35 cellular contexts compared by ENCODE assay signal in genomic region chr9:97551308-97551707, GRCh38. TPM values are rescaled to one million over a fixed set of nuclear protein-coding genes. Genes with fewer than 3 reads are reported as not detected.
DNase-seq lines count a peak whose midpoint lies in the region; ATAC-seq, FAIRE-seq and TF ChIP-seq lines count a peak whose summit lies in the region.
"Had no signal": no experiment of that assay in that cellular context is flagged by ENCODE, and none has a peak within 500 bp of the region (broad histone marks: within the 10 kb centered on the region; RNA-seq: fewer than 3 reads in every experiment).

No MANE protein-coding gene starts in this region.

- H3K27ac ChIP-seq in liver (ENCODE audit: low read depth in 1 of 2, low read length in 2 of 2) (no peak overlapping the region), HepG2 (ENCODE audit: extremely low read length, insufficient read depth, low read length) (no peak overlapping the region), right lobe of liver (peak overlapping the region in 1 of 3 donors; percentile 1), PC-3 (ENCODE audit: low read length) (no peak overlapping the region)
- H3K27ac ChIP-seq: 22Rv1; A549; BLaER1; BLaER1 treated with 17β-estradiol and CSF1 and Interleukin-3, amounts not matched to agents 10 nM and 100 nM; C4-2B had no signal

- H3K4me3 Mint-ChIP-seq in effector memory CD8-positive, alpha-beta T cell = no peak overlapping the region
- H3K4me3 Mint-ChIP-seq: B cell; CD14-positive monocyte; CD4-positive, alpha-beta memory T cell; CD4-positive, alpha-beta T cell; CD4-positive, CD25-positive, alpha-beta regulatory T cell; CD8-positive, alpha-beta memory T cell; CD8-positive, alpha-beta T cell had no signal

- H3F3A ChIP-seq in PC-3 (ENCODE audit: low read length, unreplicated experiment) = no peaks in the 10 kb centered on the region

- no peaks in the 10 kb centered on the region for H3K9me2 ChIP-seq in PC-3 (replicated peaks; ENCODE audit: low read length)

- CTCF ChIA-PET in HepG2 (lab: Yijun Ruan, JAX; ENCODE audit: low intra/inter-chr PET ratio, low total read pairs) (no interaction called here), PC-3 (lab: Charles Lee) (no interaction called here)

- in situ Hi-C loops in HepG2 (cut with HindIII; ENCODE audit: extremely low pct_ligation_motif_present, low pct_unique_long_range_greater_than_20kb) = no loop called here

- no peak for DNase-seq in HepG2 (ENCODE audit: low spot score)
- no peak for DNase-seq in left lobe of liver (ENCODE audit: low spot score)
- DNase-seq in right lobe of liver = no peak
- DNase-seq in effector memory CD8-positive, alpha-beta T cell = no peak
- no peak for DNase-seq in PC-3
- DNase-seq: 8988T; ACHN; AML-193; BE2C; C1 segment of cervical spinal cord; Caco-2; Calu3; CD4-positive, alpha-beta memory T cell; CD4-positive, alpha-beta T cell; CD4-positive, CD25-positive, alpha-beta regulatory T cell; CD8-positive, alpha-beta memory T cell; CD8-positive, alpha-beta T cell; COR-L47; DMS 273 treated with DMSO at 0.1 percent for 48 hours; DMS153; DMS53; DMS79; DMS79 treated with DMSO at 0.1 percent for 48 hours; DND-41; EL had no signal

- H2AFZ ChIP-seq in HepG2 (ENCODE audit: low read length) (no peak overlapping the region), PC-3 (ENCODE audit: low read length) (no peak overlapping the region)

- H3K4me3 ChIP-seq in liver (ENCODE audit: low read depth in 1 of 3, low read length in 3 of 3) = no peak overlapping the region
- no peak overlapping the region for H3K4me3 ChIP-seq in HepG2 (replicated peaks in 1 of 3; ENCODE audit: insufficient read depth in 1 of 3, low read depth in 2 of 3, low read length in 3 of 3)
- H3K4me3 ChIP-seq in right lobe of liver = no peak overlapping the region
- H3K4me3 ChIP-seq in PC-3 (ENCODE audit: low read length) = no peak overlapping the region
- H3K4me3 ChIP-seq: A549; BLaER1; BLaER1 treated with 17β-estradiol and CSF1 and Interleukin-3, amounts not matched to agents 10 nM and 100 nM had no signal

- ATAC-seq in HepG2 = no peak
- peak; percentile 43 for ATAC-seq in left lobe of liver
- peak in 3 of 4 donors; percentile 22 to 47 (median 35) for ATAC-seq in right lobe of liver
- ATAC-seq in effector memory CD8-positive, alpha-beta T cell (replicated peaks) = no peak
- ATAC-seq in PC-3 = no peak
- ATAC-seq: A549; CD8-positive, alpha-beta T cell had no signal

- H3K79me2 ChIP-seq in HepG2 (ENCODE audit: insufficient read depth, low read length) = no peaks in the 10 kb centered on the region
- no peaks in the 10 kb centered on the region for H3K79me2 ChIP-seq in PC-3 (ENCODE audit: low read length)

- H3K36me3 ChIP-seq in liver (ENCODE audit: control insufficient read depth in 4 of 4, insufficient read depth in 3 of 4, low read depth in 1 of 4, low read length in 3 of 4) (peaks cover 0 to 4% (median 1%) of the 10 kb centered on the region in 4 donors), HepG2 (replicated peaks in 1 of 2; ENCODE audit: control insufficient read depth in 1 of 2, insufficient read depth in 2 of 2, low read length in 2 of 2) (no peaks in the 10 kb centered on the region), right lobe of liver (no peaks in the 10 kb centered on the region), PC-3 (ENCODE audit: low read depth, low read length) (no peaks in the 10 kb centered on the region)
- H3K36me3 ChIP-seq: BLaER1; BLaER1 treated with 17β-estradiol and CSF1 and Interleukin-3, amounts not matched to agents 10 nM and 100 nM had no signal

- POLR2A ChIA-PET in HepG2 (lab: Yijun Ruan, JAX) = no interaction called here
- POLR2A ChIA-PET in PC-3 (lab: Charles Lee; ENCODE audit: unreplicated experiment) = no interaction called here

- H3K4me2 ChIP-seq in HepG2 (ENCODE audit: low read depth, low read length) = no peak overlapping the region
- no peak overlapping the region for H3K4me2 ChIP-seq in PC-3 (ENCODE audit: low read length)
- H3K4me2 ChIP-seq: A549; BLaER1; BLaER1 treated with 17β-estradiol and CSF1 and Interleukin-3, amounts not matched to agents 10 nM and 100 nM had no signal

- peaks cover 0 to 2% of the 10 kb centered on the region in 2 donors for H3K4me1 Mint-ChIP-seq in effector memory CD8-positive, alpha-beta T cell (ENCODE audit: low read depth in 2 of 2)
- H3K4me1 Mint-ChIP-seq: B cell; CD4-positive, alpha-beta memory T cell; CD8-positive, alpha-beta memory T cell had no signal

- TF ChIP-seq POLR2A in HepG2 (IDR thresholded peaks at IDR 0.05; ENCODE audit: insufficient read depth in 1 of 2, low read depth in 2 of 2, low read length in 2 of 2) = no peak
- no peak for TF ChIP-seq POLR2A in right lobe of liver (IDR thresholded peaks at IDR 0.05)

- H3K9ac ChIP-seq in liver (ENCODE audit: low read depth in 1 of 2, low read length in 2 of 2) = no peak overlapping the region
- H3K9ac ChIP-seq in HepG2 (ENCODE audit: insufficient read depth, low read depth, low read length) = no peak overlapping the region
- no peak overlapping the region for H3K9ac ChIP-seq in PC-3 (ENCODE audit: low read length)
- H3K9ac ChIP-seq: BLaER1; BLaER1 treated with 17β-estradiol and CSF1 and Interleukin-3, amounts not matched to agents 10 nM and 100 nM had no signal

- intact Hi-C loops in HepG2 (cut with micrococcal nuclease; ENCODE audit: unreplicated experiment) (no loop called here), right lobe of liver (cut with DNase I) (no loop called here), PC-3 (cut with micrococcal nuclease) (no loop called here)

- no peak for TF ChIP-seq CTCF in liver (IDR thresholded peaks at IDR 0.05; ENCODE audit: low read depth, low read length, missing input control)
- no peak for TF ChIP-seq CTCF in HepG2 (CRISPR knock-in tag; IDR thresholded peaks at IDR 0.05)
- TF ChIP-seq CTCF in right lobe of liver (IDR thresholded peaks at IDR 0.05) = no peak
- no peak for TF ChIP-seq CTCF in PC-3 (conservative IDR thresholded peaks at IDR 0.05; ENCODE audit: low read depth, low read length)

- H3K27ac Mint-ChIP-seq in effector memory CD8-positive, alpha-beta T cell = no peak overlapping the region
- H3K27ac Mint-ChIP-seq: B cell; CD14-positive monocyte; CD4-positive, alpha-beta memory T cell; CD4-positive, alpha-beta T cell; CD4-positive, CD25-positive, alpha-beta regulatory T cell; CD8-positive, alpha-beta memory T cell; CD8-positive, alpha-beta T cell had no signal

- FAIRE-seq in HepG2 (lab: Jason Lieb, UNC) = no peak
- FAIRE-seq: A204.1, A549, D721Med had no signal

- peaks cover 48 to 78% of the 10 kb centered on the region in 2 donors for H3K27me3 Mint-ChIP-seq in effector memory CD8-positive, alpha-beta T cell

- H3K9me3 Mint-ChIP-seq in effector memory CD8-positive, alpha-beta T cell = no peaks in the 10 kb centered on the region
- H3K9me3 Mint-ChIP-seq: CD14-positive monocyte; CD4-positive, alpha-beta memory T cell; CD4-positive, alpha-beta T cell; CD4-positive, CD25-positive, alpha-beta regulatory T cell; CD8-positive, alpha-beta memory T cell; CD8-positive, alpha-beta T cell had no signal

- H3K9me3 ChIP-seq in liver (ENCODE audit: control insufficient read depth in 4 of 4, low read length in 3 of 4) = peaks cover 0 to 2% (median 0%) of the 10 kb centered on the region in 4 donors
- H3K9me3 ChIP-seq in HepG2 (ENCODE audit: low read length) = no peaks in the 10 kb centered on the region
- H3K9me3 ChIP-seq in right lobe of liver = no peaks in the 10 kb centered on the region
- H3K9me3 ChIP-seq in PC-3 (ENCODE audit: low read length) = no peaks in the 10 kb centered on the region
- H3K9me3 ChIP-seq: A549; BE2C; BLaER1; BLaER1 treated with 17β-estradiol and CSF1 and Interleukin-3, amounts not matched to agents 10 nM and 100 nM; Caco-2 had no signal

- H3K36me3 Mint-ChIP-seq in effector memory CD8-positive, alpha-beta T cell (ENCODE audit: insufficient read depth) = no peaks in the 10 kb centered on the region
- H3K36me3 Mint-ChIP-seq: CD14-positive monocyte; CD4-positive, alpha-beta memory T cell; CD4-positive, CD25-positive, alpha-beta regulatory T cell; CD8-positive, alpha-beta memory T cell; CD8-positive, alpha-beta T cell had no signal

- H3K4me1 ChIP-seq in liver (ENCODE audit: control insufficient read depth in 4 of 4, insufficient read depth in 4 of 4, low read length in 3 of 4) (peaks cover 0 to 6% (median 4%) of the 10 kb centered on the region in 4 donors), HepG2 (ENCODE audit: insufficient read depth, low read length) (no peaks in the 10 kb centered on the region), right lobe of liver (peaks cover 0 to 9% (median 3%) of the 10 kb centered on the region in 4 donors), PC-3 (ENCODE audit: insufficient read depth, low read length) (no peaks in the 10 kb centered on the region)
- H3K4me1 ChIP-seq: A549; BLaER1; BLaER1 treated with 17β-estradiol and CSF1 and Interleukin-3, amounts not matched to agents 10 nM and 100 nM; Caco-2 had no signal

- TF ChIP-seq RAD21 in liver (IDR thresholded peaks at IDR 0.05) (peak in 1 of 2 donors; percentile 36), HepG2 (CRISPR knock-in tag; IDR thresholded peaks at IDR 0.05) (no peak)

- no peak for TF ChIP-seq EP300 in HepG2 (IDR thresholded peaks at IDR 0.05; ENCODE audit: low read depth in 2 of 2, low read length in 2 of 2)
- TF ChIP-seq EP300 in HepG2 (CRISPR knock-in tag; IDR thresholded peaks at IDR 0.05; ENCODE audit: borderline replicate concordance) = no peak

- H3K27me3 ChIP-seq in liver (ENCODE audit: control insufficient read depth in 4 of 4, insufficient read depth in 4 of 4, low read length in 3 of 4) = no peaks in the 10 kb centered on the region
- H3K27me3 ChIP-seq in HepG2 (ENCODE audit: control insufficient read depth in 1 of 2, insufficient read depth in 2 of 2, low read length in 2 of 2) = peaks cover 0 to 13% of the 10 kb centered on the region in 2 experiments; a peak in 2 of 5 replicates
- H3K27me3 ChIP-seq in right lobe of liver = no peaks in the 10 kb centered on the region
- no peaks in the 10 kb centered on the region for H3K27me3 ChIP-seq in PC-3 (ENCODE audit: low read length)
- H3K27me3 ChIP-seq: BE2C; BLaER1; BLaER1 treated with 17β-estradiol and CSF1 and Interleukin-3, amounts not matched to agents 10 nM and 100 nM had no signal

- BruUV-seq in HepG2 (replicated peaks; lab: Mats Ljungman, UMichigan) (no TSS peak), PC-3 (replicated peaks; lab: Mats Ljungman, UMichigan) (no TSS peak)

- no peaks in the 10 kb centered on the region for H4K20me1 ChIP-seq in HepG2 (ENCODE audit: insufficient read depth, low read length)
- H4K20me1 ChIP-seq in PC-3 (ENCODE audit: low read length) = no peaks in the 10 kb centered on the region
- H4K20me1 ChIP-seq: BLaER1; BLaER1 treated with 17β-estradiol and CSF1 and Interleukin-3, amounts not matched to agents 10 nM and 100 nM had no signal

- 72% methylated on average over 5 of the region's 5 CpGs for WGBS in liver
- WGBS in HepG2 (ENCODE audit: low lambda C conversion rate) = 46% methylated on average over 5 of the region's 5 CpGs
- WGBS in right lobe of liver (ENCODE audit: insufficient coverage, low coverage, low lambda C conversion rate, missing lambda C conversion rate) = 61% methylated on average over 5 of the region's 5 CpGs

RNA-seq across cellular contexts. Expression of gene TMOD1, which starts 49.8 kb away (rescaled TPM):
- total RNA-seq in liver = 10 to 100 TPM in 1 of 2 donors, 1 to 10 TPM in 1; 9.2 to 20.0 TPM
- 10 to 100 TPM; 13.6 to 14.7 TPM for polyA plus RNA-seq in liver
- 0.04 TPM in 1 of 2 replicates, not detected in the other for total RNA-seq in HepG2 (2016; rRNA removed; fragmentation: Illumina TruSeq; extraction: Trizol)
- not detected in 2 replicates for total RNA-seq in HepG2 (2016; cell fraction: cytosol; rRNA removed; fragmentation: Illumina TruSeq; extraction: Trizol; ENCODE audit: low read depth)
- total RNA-seq in HepG2 (2016; cell fraction: insoluble cytoplasmic fraction; rRNA removed; fragmentation: Illumina TruSeq; extraction: Trizol) = 0.06 TPM in 1 of 2 replicates, not detected in the other
- 0.07 TPM in 1 of 2 replicates, not detected in the other for total RNA-seq in HepG2 (2016; cell fraction: membrane; rRNA removed; fragmentation: Illumina TruSeq; extraction: Trizol)
- total RNA-seq in HepG2 (2016; cell fraction: nucleus; rRNA removed; fragmentation: Illumina TruSeq; extraction: Trizol) = 0.16 TPM in 1 of 2 replicates, not detected in the other
- polyA plus RNA-seq in HepG2 (2011; rRNA removed) = 0.04 and 0.07 TPM in 2 replicates
- 0.03 TPM in 2 replicates for polyA plus RNA-seq in HepG2 (2011; cell fraction: cytosol; rRNA removed)
- 0.05 TPM in 1 of 2 replicates, not detected in the other for polyA plus RNA-seq in HepG2 (2011; cell fraction: nucleus; rRNA removed)
- 0.31 and 0.40 TPM in 2 replicates for polyA plus RNA-seq in HepG2 (2012)
- 0.09 TPM in 1 of 2 replicates, not detected in the other for polyA plus RNA-seq in HepG2 (2016; cell fraction: cytosol; fragmentation: Illumina TruSeq; extraction: Trizol; ENCODE audit: low read depth)
- 0.19 TPM in 1 of 2 replicates, not detected in the other for polyA plus RNA-seq in HepG2 (2016; cell fraction: insoluble cytoplasmic fraction; fragmentation: Illumina TruSeq; extraction: Trizol; ENCODE audit: low read depth)
- 0.06 and 0.07 TPM in 2 replicates for polyA plus RNA-seq in HepG2 (2016; cell fraction: membrane; fragmentation: Illumina TruSeq; extraction: Trizol; ENCODE audit: low read depth)
- 0.13 TPM in 1 of 2 replicates, not detected in the other for polyA plus RNA-seq in HepG2 (2016; cell fraction: nucleus; fragmentation: Illumina TruSeq; extraction: Trizol; ENCODE audit: insufficient read depth, low read depth)
- 0.98 TPM in 1 of 2 replicates, not detected in the other for polyA minus RNA-seq in HepG2 (2011; rRNA and poly(A)+ RNA removed; ENCODE audit: low replicate concordance)
- not detected in 2 replicates for polyA minus RNA-seq in HepG2 (2011; cell fraction: cytosol; rRNA and poly(A)+ RNA removed)
- not detected in 2 replicates for polyA minus RNA-seq in HepG2 (2011; cell fraction: nucleus; rRNA and poly(A)+ RNA removed)
- 10.6 TPM for total RNA-seq in left lobe of liver
- 10 to 100 TPM in 4 of 6 experiments, 1 to 10 TPM in 2; 5.9 to 14.3 (median 12.7) TPM for total RNA-seq in right lobe of liver
- total RNA-seq in PC-3 (2014; rRNA removed) = not detected in 2 replicates

Comparison
In these comparisons a context has a peak if more than half of its experiments do, and no peak if none do; other contexts are left out.
1. ATAC-seq: peak in left lobe of liver (single experiment) and right lobe of liver (3 of 4); none in HepG2 (single experiment), effector memory CD8-positive, alpha-beta T cell (single experiment) and PC-3 (single experiment).